12 cellular contexts compared by ENCODE assay signal in genomic region chr2:183495589-183496267, GRCh38.
DNase-seq lines count a peak whose midpoint lies in the region; ATAC-seq lines count a peak whose summit lies in the region.
"Had no signal": no experiment of that assay in that cellular context is flagged by ENCODE, and none has a peak within 500 bp of the region (broad histone marks: within the 10 kb centered on the region; RNA-seq: fewer than 3 reads in every experiment).

No MANE protein-coding gene starts in this region.

- in situ Hi-C loops in G401 (cut with HindIII; ENCODE audit: low sequenced_read_pairs): no loop called here

- H3K27me3 Mint-ChIP-seq in activated CD4-positive, alpha-beta T cell treated with anti-CD3 and anti-CD28 coated beads for 36 hours: no peaks in the 10 kb centered on the region
- H3K27me3 Mint-ChIP-seq: activated T-helper 17 cell treated with anti-CD3 and anti-CD28 coated beads, Interleukin-2, amount 50 U/mL, for 72 hours; CD4-positive, alpha-beta T cell had no signal

- CTCF ChIA-PET in activated CD4-positive, alpha-beta T cell treated with anti-CD3 and anti-CD28 coated beads for 36 hours (lab: Charles Lee): no interaction called here

- intact Hi-C loops in activated CD4-positive, alpha-beta T cell treated with anti-CD3 and anti-CD28 coated beads for 36 hours (cut with DNase I, micrococcal nuclease): no loop called here

- no peak overlapping the region for H3K27ac Mint-ChIP-seq in activated CD4-positive, alpha-beta T cell treated with anti-CD3 and anti-CD28 coated beads for 36 hours
- H3K27ac Mint-ChIP-seq: activated T-helper 17 cell treated with anti-CD3 and anti-CD28 coated beads, Interleukin-2, amount 50 U/mL, for 72 hours; CD4-positive, alpha-beta T cell; mesothelial cell of epicardium had no signal

- H3K4me1 Mint-ChIP-seq in activated CD4-positive, alpha-beta T cell treated with anti-CD3 and anti-CD28 coated beads for 36 hours: no peaks in the 10 kb centered on the region
- H3K4me1 Mint-ChIP-seq: activated T-helper 17 cell treated with anti-CD3 and anti-CD28 coated beads, Interleukin-2, amount 50 U/mL, for 72 hours had no signal

- POLR2A ChIA-PET in activated CD4-positive, alpha-beta T cell treated with anti-CD3 and anti-CD28 coated beads for 36 hours (lab: Charles Lee): no interaction called here

- H3K36me3 Mint-ChIP-seq in activated CD4-positive, alpha-beta T cell treated with anti-CD3 and anti-CD28 coated beads for 36 hours (ENCODE audit: low read depth): no peaks in the 10 kb centered on the region

- H3K9me3 Mint-ChIP-seq in activated CD4-positive, alpha-beta T cell treated with anti-CD3 and anti-CD28 coated beads for 36 hours (ENCODE audit: low read depth): peaks cover 3% of the 10 kb centered on the region
- H3K9me3 Mint-ChIP-seq: activated T-helper 17 cell treated with anti-CD3 and anti-CD28 coated beads, Interleukin-2, amount 50 U/mL, for 72 hours had no signal

- DNase-seq in NCI-H526 treated with DMSO at 0.1 percent for 48 hours (lab: John Stamatoyannopoulos, UW) (peak; percentile 29), G401 (ENCODE audit: low spot score) (no peak), NCI-H1105 treated with DMSO at 0.1 percent for 48 hours (lab: John Stamatoyannopoulos, UW) (no peak), DMS53 treated with DMSO at 0.1 percent for 48 hours (lab: John Stamatoyannopoulos, UW; ENCODE audit: unreplicated experiment) (no peak)
- no peak for DNase-seq in activated CD4-positive, alpha-beta T cell treated with anti-CD3 and anti-CD28 coated beads for 36 hours
- DNase-seq: CD4-positive, alpha-beta T cell; stimulated activated CD8-positive, alpha-beta memory T cell treated with anti-CD3 and anti-CD28 coated beads, Interleukin-4, amount 100 ng/mL, for 48 hours had no signal

- ATAC-seq in GM18502 (IDR thresholded peaks at IDR 0.05; ENCODE audit: poor library complexity, unreplicated experiment) (peak; percentile 100), GM19455 (IDR thresholded peaks at IDR 0.05; ENCODE audit: unreplicated experiment) (peak; percentile 77), HG02943 (IDR thresholded peaks at IDR 0.05; ENCODE audit: low read depth, unreplicated experiment) (peak; percentile 96)
- no peak for ATAC-seq in activated CD4-positive, alpha-beta T cell treated with anti-CD3 and anti-CD28 coated beads for 36 hours
- ATAC-seq: activated T-helper 17 cell treated with anti-CD3 and anti-CD28 coated beads, Interleukin-2, amount 50 U/mL, for 72 hours had no signal

- H3K4me3 Mint-ChIP-seq in activated CD4-positive, alpha-beta T cell treated with anti-CD3 and anti-CD28 coated beads for 36 hours: no peak overlapping the region
- H3K4me3 Mint-ChIP-seq: activated T-helper 17 cell treated with anti-CD3 and anti-CD28 coated beads, Interleukin-2, amount 50 U/mL, for 72 hours; CD4-positive, alpha-beta T cell; mesothelial cell of epicardium had no signal
